Comparison of ENCODE assay signal across 24 cellular contexts in the genomic region with DNA sequence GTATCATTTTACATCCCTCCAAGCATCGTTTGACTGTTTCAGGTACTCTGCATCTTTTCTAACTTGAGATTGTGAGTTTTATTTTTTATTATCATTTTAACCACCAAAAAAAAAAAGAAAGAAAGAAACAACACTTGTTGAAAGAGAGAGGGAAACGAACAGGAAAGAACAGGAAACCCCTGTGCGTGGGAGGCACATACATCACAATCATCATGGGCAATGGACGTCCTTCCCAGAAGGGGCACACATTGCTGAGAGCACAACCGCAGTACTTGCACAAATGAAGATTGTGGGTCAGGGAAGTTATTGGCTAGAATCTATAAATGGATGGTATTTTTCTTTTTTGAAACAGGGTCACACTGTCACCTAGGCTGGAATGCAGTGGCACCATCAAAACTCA. TPM values are rescaled to one million over a fixed set of nuclear protein-coding genes. Genes with fewer than 3 reads are reported as not detected.
"Had no signal": no experiment of that assay in that cellular context is flagged by ENCODE, and none has a peak within 500 bp of the region (broad histone marks: within the 10 kb centered on the region; RNA-seq: fewer than 3 reads in every experiment).

No MANE protein-coding gene starts in this region.

- H3K4me3 ChIP-seq: body of pancreas, esophagus muscularis mucosa, right lobe of liver had no signal

- ATAC-seq: body of pancreas; heart right ventricle; naive thymus-derived CD8-positive, alpha-beta T cell; right lobe of liver; stimulated activated memory B cell treated with anti-CD40 and anti-IgM and Interleukin-4, amounts not matched to agents 10 μg/mL and 1 μg/mL and 100 μg/mL, for 72 hours had no signal

- H3K4me3 Mint-ChIP-seq: activated T-cell treated with anti-CD3 and anti-CD28 coated beads, Interleukin-2, amount 50 U/mL, for 24 hours; immature natural killer cell; naive thymus-derived CD8-positive, alpha-beta T cell; stimulated activated memory B cell treated with anti-CD40 and anti-IgM and Interleukin-4, amounts not matched to agents 10 μg/mL and 1 μg/mL and 100 μg/mL, for 72 hours; T-helper 2 cell treated with Interferon-gamma antibody and Interleukin-4, amounts not matched to agents 5 μg/mL and 100 μg/mL, for 36 hours had no signal

- H3K36me3 Mint-ChIP-seq: immature natural killer cell; stimulated activated memory B cell treated with anti-CD40 and anti-IgM and Interleukin-4, amounts not matched to agents 10 μg/mL and 1 μg/mL and 100 μg/mL, for 72 hours had no signal

- H3K9me3 Mint-ChIP-seq: activated T-cell treated with anti-CD3 and anti-CD28 coated beads, Interleukin-2, amount 50 U/mL, for 24 hours; stimulated activated memory B cell treated with anti-CD40 and anti-IgM and Interleukin-4, amounts not matched to agents 10 μg/mL and 1 μg/mL and 100 μg/mL, for 72 hours; T-helper 2 cell treated with Interferon-gamma antibody and Interleukin-4, amounts not matched to agents 5 μg/mL and 100 μg/mL, for 36 hours had no signal

- H3K4me1 Mint-ChIP-seq: immature natural killer cell; stimulated activated memory B cell treated with anti-CD40 and anti-IgM and Interleukin-4, amounts not matched to agents 10 μg/mL and 1 μg/mL and 100 μg/mL, for 72 hours had no signal

- H3K27ac Mint-ChIP-seq: activated T-cell treated with anti-CD3 and anti-CD28 coated beads, Interleukin-2, amount 50 U/mL, for 24 hours; immature natural killer cell; stimulated activated memory B cell treated with anti-CD40 and anti-IgM and Interleukin-4, amounts not matched to agents 10 μg/mL and 1 μg/mL and 100 μg/mL, for 72 hours; T-helper 2 cell treated with Interferon-gamma antibody and Interleukin-4, amounts not matched to agents 5 μg/mL and 100 μg/mL, for 36 hours had no signal

- DNase-seq: activated CD4-positive, CD25-positive, alpha-beta regulatory T cell; activated gamma-delta T cell treated with Interleukin-2 at 50 U/mL for 16 hours; activated T-cell treated with anti-CD3 and anti-CD28 coated beads, Interleukin-2, amount 50 U/mL, for 24 hours; body of pancreas; dermis blood vessel endothelial cell; effector memory CD4-positive, alpha-beta T cell; heart right ventricle; immature natural killer cell; kidney glomerular epithelial cell; mesenchymal stem cell; naive thymus-derived CD8-positive, alpha-beta T cell; right lobe of liver; small intestine; stimulated activated CD4-positive, alpha-beta T cell treated with anti-CD3 and anti-CD28 coated beads, Interleukin-4, amount 100 ng/mL, for 24 hours; SW 1271 had no signal

RNA-seq across cellular contexts. Expression of a gene that starts 1.7 kb away (rescaled TPM):
- total RNA-seq: body of pancreas; dermis blood vessel endothelial cell; endothelial cell of umbilical vein; esophagus muscularis mucosa; naive thymus-derived CD8-positive, alpha-beta T cell; right lobe of liver; SK-MEL-5; ureter had no signal

RNA-seq across cellular contexts. Expression of a gene that starts 31.8 kb away (rescaled TPM):
- total RNA-seq: body of pancreas; cardiac septum; dermis blood vessel endothelial cell; endothelial cell of umbilical vein; esophagus muscularis mucosa; heart right ventricle; liver; mucosa of gallbladder; naive thymus-derived CD8-positive, alpha-beta T cell; right lobe of liver; SK-MEL-5; ureter had no signal

RNA-seq across cellular contexts. Expression of a gene that starts 42.6 kb away (rescaled TPM):
- total RNA-seq: body of pancreas; cardiac septum; dermis blood vessel endothelial cell; endothelial cell of umbilical vein; esophagus muscularis mucosa; heart right ventricle; liver; mucosa of gallbladder; naive thymus-derived CD8-positive, alpha-beta T cell; right lobe of liver; SK-MEL-5; ureter had no signal
